8 cellular contexts compared by ENCODE assay signal in the genomic region with DNA sequence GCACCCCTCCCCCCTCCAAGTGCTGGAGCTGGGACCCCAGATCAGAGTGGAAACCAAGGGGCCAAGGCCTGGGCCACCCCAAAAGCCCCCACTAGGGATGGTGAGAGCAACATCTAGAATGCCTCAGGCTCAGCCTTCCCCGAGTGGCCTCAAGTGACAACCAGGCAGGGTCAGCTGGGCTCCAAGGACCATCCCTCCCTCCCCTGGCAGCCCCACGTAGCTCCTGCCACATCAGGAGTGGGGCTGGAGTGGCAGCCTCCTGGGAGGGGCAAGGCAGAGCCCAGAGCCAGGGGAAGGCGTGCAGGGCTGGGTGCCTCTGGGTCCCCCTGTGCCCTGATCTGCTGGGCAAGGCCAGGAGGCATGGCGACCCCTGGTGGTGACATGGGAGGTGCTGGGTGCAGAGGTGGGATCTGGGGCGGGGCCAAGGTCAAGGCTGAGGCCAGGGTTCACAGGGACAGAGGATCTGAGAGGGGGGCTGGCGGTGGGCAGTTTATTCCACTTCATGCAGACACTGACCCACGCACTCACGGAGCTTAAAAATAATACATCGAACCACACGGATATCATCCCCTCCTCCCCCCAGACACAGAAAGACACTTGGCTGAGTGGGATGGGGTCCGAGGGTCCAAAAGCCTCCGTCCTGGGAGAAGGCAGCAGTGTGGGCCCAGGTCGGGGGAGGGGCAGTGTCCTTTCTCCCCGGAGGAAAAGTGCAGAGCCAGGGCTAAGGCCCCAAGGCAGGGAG.
DNase-seq lines count a peak whose midpoint lies in the region; ATAC-seq and TF ChIP-seq lines count a peak whose summit lies in the region.

No MANE protein-coding gene starts in this region.

- in situ Hi-C loops in T47D (cut with HindIII; ENCODE audit: low pct_unique_long_range_greater_than_20kb, low sequenced_read_pairs) = no loop called here

- H3K27ac ChIP-seq in WERI-Rb-1 = peak overlapping the region; percentile 36

- H3K36me3 ChIP-seq in WERI-Rb-1 = peaks cover 22% of the 10 kb centered on the region

- no peak overlapping the region for H3K4me3 ChIP-seq in WERI-Rb-1 (ENCODE audit: low read depth, low read length)

- peak; percentile 98 for TF ChIP-seq CTCF in WERI-Rb-1 (IDR thresholded peaks at IDR 0.05; ENCODE audit: low read depth, low read length)

- no peaks in the 10 kb centered on the region for H3K27me3 ChIP-seq in WERI-Rb-1 (ENCODE audit: insufficient read depth, low read depth, severe bottlenecking)

- DNase-seq in COLO829 (ENCODE audit: low spot score) (peak; percentile 49), NCI-H2107 (lab: John Stamatoyannopoulos, UW) (peak; percentile 63), WERI-Rb-1 (peak; percentile 89), T47D (ENCODE audit: low read depth in 1 of 2, low spot score in 1 of 2) (peak; percentile 76 to 85), left kidney (ENCODE audit: low read depth, low spot score) (peak; percentile 84)
- DNase-seq in stimulated activated CD4-positive, alpha-beta T cell treated with anti-CD3 and anti-CD28 coated beads, Interleukin-4, amount 100 ng/mL, for 1 hour = peak; percentile 96

- ATAC-seq in GM21737 (IDR thresholded peaks at IDR 0.05; ENCODE audit: unreplicated experiment) (peak; percentile 53), HG02970 (IDR thresholded peaks at IDR 0.05; ENCODE audit: low FRiP score, unreplicated experiment) (no peak)

- no peaks in the 10 kb centered on the region for H3K9me3 ChIP-seq in WERI-Rb-1 (ENCODE audit: severe bottlenecking)
